In genomic region chr9:124032247-124032646, GRCh38 we compare ENCODE assay signal across 31 cellular contexts. TPM values are rescaled to one million over a fixed set of nuclear protein-coding genes. Genes with fewer than 3 reads are reported as not detected.
DNase-seq lines count a peak whose midpoint lies in the region; ATAC-seq, FAIRE-seq and TF ChIP-seq lines count a peak whose summit lies in the region.
"Had no signal": no experiment of that assay in that cellular context is flagged by ENCODE, and none has a peak within 500 bp of the region (broad histone marks: within the 10 kb centered on the region; RNA-seq: fewer than 3 reads in every experiment).

No MANE protein-coding gene starts in this region.

- intact Hi-C loops in Right ventricle myocardium inferior (cut with DNase I) (no loop called here), heart left ventricle (cut with DNase I) (no loop called here), HepG2 (cut with micrococcal nuclease; ENCODE audit: unreplicated experiment) (no loop called here)

- no peak for FAIRE-seq in HepG2 (lab: Jason Lieb, UNC)
- FAIRE-seq: GM12891, H54 had no signal

- ATAC-seq in Right ventricle myocardium inferior (no peak), heart left ventricle (no peak), HepG2 (no peak), HG03135 (IDR thresholded peaks at IDR 0.05; ENCODE audit: unreplicated experiment) (no peak)
- ATAC-seq: activated naive CD8-positive, alpha-beta T cell treated with anti-CD3 and anti-CD28 coated beads, Interleukin-2, amount 50 U/mL, for 24 hours; gastroesophageal sphincter; left lung; naive thymus-derived CD4-positive, alpha-beta T cell had no signal

- H3K4me2 ChIP-seq in hepatocyte, result peak overlapping the region; percentile 61
- H3K4me2 ChIP-seq in HepG2 (ENCODE audit: low read depth, low read length), result peak overlapping the region; percentile 42; the same call in 1 of the 2 replicates
- no peak overlapping the region for H3K4me2 ChIP-seq in Karpas-422 (ENCODE audit: low read depth, low read length, poor library complexity, severe bottlenecking)
- H3K4me2 ChIP-seq in MM.1S (ENCODE audit: low read depth, low read length), result no peak overlapping the region
- H3K4me2 ChIP-seq: PC-9 had no signal

- WGBS in heart left ventricle, 4 donors, result 10 to 25% (median 16%) methylated on average over 24 of the region's 24 CpGs
- 10% methylated on average over 24 of the region's 24 CpGs for WGBS in hepatocyte (ENCODE audit: low lambda C conversion rate, missing lambda C conversion rate)
- 10% methylated on average over 17 of the region's 24 CpGs for WGBS in HepG2 (ENCODE audit: low lambda C conversion rate)

- TF ChIP-seq CTCF in heart left ventricle (IDR thresholded peaks at IDR 0.05) (no peak), hepatocyte (IDR thresholded peaks at IDR 0.05; ENCODE audit: poor library complexity) (no peak), HepG2 (CRISPR knock-in tag; IDR thresholded peaks at IDR 0.05) (no peak), MM.1S (IDR thresholded peaks at IDR 0.05; ENCODE audit: low read length) (no peak)

- H3K9me2 ChIP-seq in hepatocyte (replicated peaks; ENCODE audit: insufficient read depth) (no peaks in the 10 kb centered on the region), Karpas-422 (replicated peaks; ENCODE audit: insufficient read depth, low read length) (no peaks in the 10 kb centered on the region), MM.1S (replicated peaks; ENCODE audit: insufficient read depth, low read length) (no peaks in the 10 kb centered on the region)

- TF ChIP-seq EP300 in HepG2 (IDR thresholded peaks at IDR 0.05; ENCODE audit: low read depth in 2 of 2, low read length in 2 of 2) (no peak), HepG2 (CRISPR knock-in tag; IDR thresholded peaks at IDR 0.05; ENCODE audit: borderline replicate concordance) (no peak)

- in situ Hi-C loops in HepG2 (cut with HindIII; ENCODE audit: extremely low pct_ligation_motif_present, low pct_unique_long_range_greater_than_20kb), result loop anchor here (25.0 kb wide), 1 partner anchor 620 kb away; no protein-coding TSS in a partner anchor

- H3K9me3 ChIP-seq in heart left ventricle, result no peaks in the 10 kb centered on the region
- H3K9me3 ChIP-seq in hepatocyte (ENCODE audit: low read depth), result no peaks in the 10 kb centered on the region
- H3K9me3 ChIP-seq in HepG2 (ENCODE audit: low read length), result no peaks in the 10 kb centered on the region
- no peaks in the 10 kb centered on the region for H3K9me3 ChIP-seq in Karpas-422 (ENCODE audit: low read length)
- no peaks in the 10 kb centered on the region for H3K9me3 ChIP-seq in MM.1S (replicated peaks; ENCODE audit: insufficient read depth, low read length)
- H3K9me3 ChIP-seq: gastroesophageal sphincter, left lung, stomach, thyroid gland had no signal

- H3F3A ChIP-seq in MM.1S (ENCODE audit: insufficient read depth, low read length), result no peaks in the 10 kb centered on the region

- H3K79me2 ChIP-seq in hepatocyte (no peaks in the 10 kb centered on the region), HepG2 (ENCODE audit: insufficient read depth, low read length) (no peaks in the 10 kb centered on the region), Karpas-422 (ENCODE audit: low read length) (no peaks in the 10 kb centered on the region), MM.1S (ENCODE audit: low read length) (no peaks in the 10 kb centered on the region)

- CTCF ChIA-PET in HepG2 (lab: Yijun Ruan, JAX; ENCODE audit: low intra/inter-chr PET ratio, low total read pairs), result no interaction called here

- H3K36me3 ChIP-seq in heart left ventricle (no peaks in the 10 kb centered on the region), hepatocyte (replicated peaks; ENCODE audit: insufficient read depth, low read depth) (no peaks in the 10 kb centered on the region), HepG2 (replicated peaks in 1 of 2; ENCODE audit: control insufficient read depth in 1 of 2, insufficient read depth in 2 of 2, low read length in 2 of 2) (no peaks in the 10 kb centered on the region), Karpas-422 (ENCODE audit: insufficient read depth, low read length) (no peaks in the 10 kb centered on the region), MM.1S (replicated peaks; ENCODE audit: insufficient read depth, low read length) (no peaks in the 10 kb centered on the region)
- H3K36me3 ChIP-seq: gastroesophageal sphincter, left lung, stomach, thyroid gland had no signal

- no peak overlapping the region for H3K9ac ChIP-seq in HepG2 (ENCODE audit: insufficient read depth, low read depth, low read length)
- H3K9ac ChIP-seq in Karpas-422 (ENCODE audit: low read length), result no peak overlapping the region
- H3K9ac ChIP-seq in MM.1S (ENCODE audit: low read length), result no peak overlapping the region

- no peak overlapping the region for H2AFZ ChIP-seq in hepatocyte
- H2AFZ ChIP-seq in HepG2 (ENCODE audit: low read length), result no peak overlapping the region
- H2AFZ ChIP-seq in Karpas-422 (ENCODE audit: low read length), result no peak overlapping the region
- no peak overlapping the region for H2AFZ ChIP-seq in MM.1S (ENCODE audit: low read length)
- H2AFZ ChIP-seq: PC-9 had no signal

- peak; percentile 43 for DNase-seq in Right ventricle myocardium inferior (ENCODE audit: missing footprints)
- no peak for DNase-seq in heart left ventricle
- DNase-seq in hepatocyte (ENCODE audit: low spot score), result no peak
- DNase-seq in HepG2 (ENCODE audit: low spot score), result no peak
- DNase-seq in DMS 273 treated with DMSO at 0.1 percent for 48 hours (lab: John Stamatoyannopoulos, UW), result no peak
- no peak for DNase-seq in Karpas-422
- no peak for DNase-seq in MM.1S
- DNase-seq: 8988T; activated CD4-positive, alpha-beta T cell treated with anti-CD3 and anti-CD28 coated beads, Interleukin-2, amount 10 ng/mL, durations not matched to agents 7 days and 5 days; activated naive CD8-positive, alpha-beta T cell treated with anti-CD3 and anti-CD28 coated beads, Interleukin-2, amount 50 U/mL, for 24 hours; activated T-cell treated with anti-CD3 and anti-CD28 coated beads, Interleukin-2, amount 50 U/mL, for 48 hours; CD4-positive, CD25-positive, alpha-beta regulatory T cell; left lung; naive thymus-derived CD4-positive, alpha-beta T cell; NCI-H1105; NCI-H187 treated with DMSO at 0.1 percent for 48 hours; NCI-H524 treated with DMSO at 0.1 percent for 48 hours; PC-9; SHP77; stimulated activated CD8-positive, alpha-beta memory T cell treated with anti-CD3 and anti-CD28 coated beads, Interleukin-4, amount 100 ng/mL, for 48 hours; stomach; T1000; thyroid gland had no signal

- H3K27ac ChIP-seq in heart left ventricle (no peak overlapping the region), hepatocyte (no peak overlapping the region), HepG2 (ENCODE audit: extremely low read length, insufficient read depth, low read length) (no peak overlapping the region), Karpas-422 (ENCODE audit: low read length) (no peak overlapping the region), MM.1S (ENCODE audit: low read length) (no peak overlapping the region)
- H3K27ac ChIP-seq: gastroesophageal sphincter, left lung, PC-9, stomach, thyroid gland had no signal

- no peak for TF ChIP-seq POLR2A in heart left ventricle (IDR thresholded peaks at IDR 0.05)
- TF ChIP-seq POLR2A in HepG2 (IDR thresholded peaks at IDR 0.05; ENCODE audit: insufficient read depth in 1 of 2, low read depth in 2 of 2, low read length in 2 of 2), result no peak

- POLR2A ChIA-PET in HepG2 (lab: Yijun Ruan, JAX), result no interaction called here

- BruUV-seq in HepG2 (replicated peaks; lab: Mats Ljungman, UMichigan), result no TSS peak

- H3K4me3 ChIP-seq in heart left ventricle, result no peak overlapping the region
- no peak overlapping the region for H3K4me3 ChIP-seq in hepatocyte
- peak overlapping the region in 1 of 3 experiments; percentile 37; a peak in 1 of 6 replicates for H3K4me3 ChIP-seq in HepG2 (replicated peaks in 1 of 3; ENCODE audit: insufficient read depth in 1 of 3, low read depth in 2 of 3, low read length in 3 of 3)
- H3K4me3 ChIP-seq in Karpas-422 (ENCODE audit: low read length), result no peak overlapping the region
- H3K4me3 ChIP-seq in MM.1S (ENCODE audit: low read length), result no peak overlapping the region
- H3K4me3 ChIP-seq: gastroesophageal sphincter, left lung, PC-9, stomach, thyroid gland had no signal

- peaks cover 0 to 3% (median 0%) of the 10 kb centered on the region in 12 donors for H3K4me1 ChIP-seq in heart left ventricle
- H3K4me1 ChIP-seq in hepatocyte (ENCODE audit: insufficient read depth), result no peaks in the 10 kb centered on the region
- 0 out of 2 replicates have a peak, but pooled peaks cover 9% of the 10 kb centered on the region for H3K4me1 ChIP-seq in HepG2 (ENCODE audit: insufficient read depth, low read length)
- H3K4me1 ChIP-seq in Karpas-422 (ENCODE audit: low read length), result peaks cover 5% of the 10 kb centered on the region; the same call in 1 of the 2 replicates
- H3K4me1 ChIP-seq in MM.1S (ENCODE audit: low read length), result no peaks in the 10 kb centered on the region
- H3K4me1 ChIP-seq: gastroesophageal sphincter, left lung, thyroid gland had no signal

- no peak for TF ChIP-seq RAD21 in HepG2 (CRISPR knock-in tag; IDR thresholded peaks at IDR 0.05)

- H4K20me1 ChIP-seq in hepatocyte (ENCODE audit: insufficient read depth, poor library complexity, severe bottlenecking) (no peaks in the 10 kb centered on the region), HepG2 (ENCODE audit: insufficient read depth, low read length) (no peaks in the 10 kb centered on the region), Karpas-422 (ENCODE audit: insufficient read depth, low read depth, low read length) (no peaks in the 10 kb centered on the region), MM.1S (ENCODE audit: insufficient read depth, low read length) (no peaks in the 10 kb centered on the region)

- peaks cover 0 to 74% (median 20%) of the 10 kb centered on the region in 9 donors for H3K27me3 ChIP-seq in heart left ventricle
- peaks cover 88% of the 10 kb centered on the region for H3K27me3 ChIP-seq in hepatocyte
- H3K27me3 ChIP-seq in HepG2 (ENCODE audit: control insufficient read depth in 1 of 2, insufficient read depth in 2 of 2, low read length in 2 of 2), result peaks cover 4 to 78% of the 10 kb centered on the region in 2 experiments; a peak in 4 of 5 replicates
- H3K27me3 ChIP-seq in Karpas-422 (ENCODE audit: low read length), result no peaks in the 10 kb centered on the region
- H3K27me3 ChIP-seq in MM.1S (replicated peaks; ENCODE audit: insufficient read depth, low read length), result no peaks in the 10 kb centered on the region
- H3K27me3 ChIP-seq: thyroid gland had no signal

RNA-seq across cellular contexts. Expression of gene LHX2, which starts 20.7 kb away (rescaled TPM):
- not detected for total RNA-seq in Right ventricle myocardium inferior
- 1 to 10 TPM in 1 of 9 donors, under 1 TPM in 4, not detected in 4; 0.20 to 1.3 (median 0.33) TPM for total RNA-seq in heart left ventricle
- under 1 TPM in 1 of 2 donors, not detected in 1; 0.10 TPM for polyA plus RNA-seq in heart left ventricle
- not detected in 2 replicates for total RNA-seq in hepatocyte
- 0.19 TPM in 1 of 2 replicates, not detected in the other for polyA plus RNA-seq in hepatocyte
- total RNA-seq in HepG2 (2016; rRNA removed; fragmentation: Illumina TruSeq; extraction: Trizol), result not detected in 2 replicates
- total RNA-seq in HepG2 (2016; cell fraction: cytosol; rRNA removed; fragmentation: Illumina TruSeq; extraction: Trizol; ENCODE audit: low read depth), result not detected in 2 replicates
- not detected in 2 replicates for total RNA-seq in HepG2 (2016; cell fraction: insoluble cytoplasmic fraction; rRNA removed; fragmentation: Illumina TruSeq; extraction: Trizol)
- not detected in 2 replicates for total RNA-seq in HepG2 (2016; cell fraction: membrane; rRNA removed; fragmentation: Illumina TruSeq; extraction: Trizol)
- total RNA-seq in HepG2 (2016; cell fraction: nucleus; rRNA removed; fragmentation: Illumina TruSeq; extraction: Trizol), result not detected in 2 replicates
- polyA plus RNA-seq in HepG2 (2011; rRNA removed), result not detected in 2 replicates
- polyA plus RNA-seq in HepG2 (2011; cell fraction: cytosol; rRNA removed), result not detected in 2 replicates
- polyA plus RNA-seq in HepG2 (2011; cell fraction: nucleus; rRNA removed), result 0.12 TPM in 1 of 2 replicates, not detected in the other
- polyA plus RNA-seq in HepG2 (2012), result not detected in 2 replicates
- not detected in 2 replicates for polyA plus RNA-seq in HepG2 (2016; cell fraction: cytosol; fragmentation: Illumina TruSeq; extraction: Trizol; ENCODE audit: low read depth)
- polyA plus RNA-seq in HepG2 (2016; cell fraction: insoluble cytoplasmic fraction; fragmentation: Illumina TruSeq; extraction: Trizol; ENCODE audit: low read depth), result not detected in 2 replicates
- polyA plus RNA-seq in HepG2 (2016; cell fraction: membrane; fragmentation: Illumina TruSeq; extraction: Trizol; ENCODE audit: low read depth), result not detected in 2 replicates
- not detected in 2 replicates for polyA plus RNA-seq in HepG2 (2016; cell fraction: nucleus; fragmentation: Illumina TruSeq; extraction: Trizol; ENCODE audit: insufficient read depth, low read depth)
- polyA minus RNA-seq in HepG2 (2011; rRNA and poly(A)+ RNA removed; ENCODE audit: low replicate concordance), result 16.6 TPM in 1 of 2 replicates, not detected in the other
- 0.44 TPM in 1 of 2 replicates, not detected in the other for polyA minus RNA-seq in HepG2 (2011; cell fraction: cytosol; rRNA and poly(A)+ RNA removed)
- polyA minus RNA-seq in HepG2 (2011; cell fraction: nucleus; rRNA and poly(A)+ RNA removed), result not detected in 2 replicates
- total RNA-seq in Karpas-422 (2014; rRNA removed; shearing (Covaris generic); ENCODE audit: low replicate concordance), result not detected in 2 replicates
- total RNA-seq: activated CD4-positive, alpha-beta T cell treated with anti-CD3 and anti-CD28 coated beads, Interleukin-2, amount 10 ng/mL, durations not matched to agents 7 days and 5 days; CD4-positive, CD25-positive, alpha-beta regulatory T cell; dermis microvascular lymphatic vessel endothelial cell; fibroblast of lung; gastroesophageal sphincter; left lung; mesothelial cell of epicardium; naive thymus-derived CD4-positive, alpha-beta T cell; osteoblast; thyroid gland had no signal
- polyA plus RNA-seq: CD4-positive, CD25-positive, alpha-beta regulatory T cell; fibroblast of lung; naive thymus-derived CD4-positive, alpha-beta T cell; stomach had no signal

Comparison
In these comparisons a context has a peak if more than half of its experiments do, and no peak if none do; other contexts are left out.
1. H3K4me2 ChIP-seq: peak in hepatocyte (single experiment) and HepG2 (single experiment); none in Karpas-422 (single experiment) and MM.1S (single experiment).